In genomic region chr1:118300808-118301207, GRCh38 we compare ENCODE assay signal across 13 cellular contexts.
"Had no signal": no experiment of that assay in that cellular context is flagged by ENCODE, and none has a peak within 500 bp of the region (broad histone marks: within the 10 kb centered on the region; RNA-seq: fewer than 3 reads in every experiment).

No MANE protein-coding gene starts in this region.

- H3K4me3 ChIP-seq: body of pancreas, left lung, pancreas, right atrium auricular region, smooth muscle cell, tibial nerve had no signal

- H3K4me3 Mint-ChIP-seq: activated naive CD4-positive, alpha-beta T cell treated with anti-CD3 and anti-CD28 coated beads, Interleukin-2, amount 50 U/mL, for 24 hours; central memory CD8-positive, alpha-beta T cell; stimulated activated naive B cell treated with anti-CD40 and anti-IgM and Interleukin-4, amounts not matched to agents 10 μg/mL and 1 μg/mL and 100 μg/mL, for 72 hours had no signal

- H3K4me1 ChIP-seq: body of pancreas, left lung, pancreas had no signal

- DNase-seq: activated effector memory CD4-positive, alpha-beta T cell treated with Interleukin-2 at 50 U/mL for 16 hours; activated T-cell treated with anti-CD3 and anti-CD28 coated beads, Interleukin-2, amount 50 U/mL, for 1 hour; amniotic stem cell; body of pancreas; erythroblast; left lung; pancreas; stimulated activated naive B cell treated with anti-CD40 and anti-IgM and Interleukin-4, amounts not matched to agents 10 μg/mL and 1 μg/mL and 100 μg/mL, for 72 hours had no signal

- H3K27me3 Mint-ChIP-seq: activated naive CD4-positive, alpha-beta T cell treated with anti-CD3 and anti-CD28 coated beads, Interleukin-2, amount 50 U/mL, for 24 hours; central memory CD8-positive, alpha-beta T cell; stimulated activated naive B cell treated with anti-CD40 and anti-IgM and Interleukin-4, amounts not matched to agents 10 μg/mL and 1 μg/mL and 100 μg/mL, for 72 hours had no signal

- H3K9me3 Mint-ChIP-seq: stimulated activated naive B cell treated with anti-CD40 and anti-IgM and Interleukin-4, amounts not matched to agents 10 μg/mL and 1 μg/mL and 100 μg/mL, for 72 hours had no signal

- H3K27ac Mint-ChIP-seq: activated naive CD4-positive, alpha-beta T cell treated with anti-CD3 and anti-CD28 coated beads, Interleukin-2, amount 50 U/mL, for 24 hours; stimulated activated naive B cell treated with anti-CD40 and anti-IgM and Interleukin-4, amounts not matched to agents 10 μg/mL and 1 μg/mL and 100 μg/mL, for 72 hours had no signal

- H3K27me3 ChIP-seq: body of pancreas, left lung, pancreas, right atrium auricular region, tibial nerve had no signal

- H3K4me1 Mint-ChIP-seq: activated naive CD4-positive, alpha-beta T cell treated with anti-CD3 and anti-CD28 coated beads, Interleukin-2, amount 50 U/mL, for 24 hours; central memory CD8-positive, alpha-beta T cell; stimulated activated naive B cell treated with anti-CD40 and anti-IgM and Interleukin-4, amounts not matched to agents 10 μg/mL and 1 μg/mL and 100 μg/mL, for 72 hours had no signal

- H3K36me3 Mint-ChIP-seq: activated naive CD4-positive, alpha-beta T cell treated with anti-CD3 and anti-CD28 coated beads, Interleukin-2, amount 50 U/mL, for 24 hours; stimulated activated naive B cell treated with anti-CD40 and anti-IgM and Interleukin-4, amounts not matched to agents 10 μg/mL and 1 μg/mL and 100 μg/mL, for 72 hours had no signal

- H3K36me3 ChIP-seq: left lung, pancreas, right atrium auricular region, tibial nerve had no signal

- H3K27ac ChIP-seq: body of pancreas, left lung, pancreas, right atrium auricular region, tibial nerve had no signal

- H3K9me3 ChIP-seq: body of pancreas, left lung, pancreas, right atrium auricular region, tibial nerve had no signal
